16 cellular contexts compared by ENCODE assay signal in the genomic region with DNA sequence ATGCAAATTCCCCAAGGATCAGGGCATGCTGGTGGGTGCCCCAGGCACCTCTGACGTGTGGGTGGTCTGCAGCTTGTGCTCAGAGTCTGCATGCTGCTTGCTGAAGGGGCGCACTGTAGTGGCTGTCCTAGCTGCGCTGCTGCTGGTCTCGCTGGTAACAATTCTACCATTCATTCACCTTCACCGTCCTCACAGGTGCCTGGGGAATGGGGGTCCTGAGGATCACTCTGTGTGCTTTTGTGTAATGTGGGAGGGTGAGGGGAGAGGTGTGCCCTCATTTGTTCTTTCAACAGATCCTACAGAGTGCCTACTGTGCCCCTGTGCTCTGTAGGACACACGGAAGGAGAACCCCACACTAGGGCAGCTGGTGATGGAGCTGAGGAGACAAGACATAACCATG.
"Had no signal": no experiment of that assay in that cellular context is flagged by ENCODE, and none has a peak within 500 bp of the region (broad histone marks: within the 10 kb centered on the region; RNA-seq: fewer than 3 reads in every experiment).

No MANE protein-coding gene starts in this region.

- H3K4me3 ChIP-seq: lower lobe of right lung, neural progenitor cell, SK-N-MC, thyroid gland had no signal

- H3K4me1 ChIP-seq: parathyroid adenoma had no signal

- H3K4me1 Mint-ChIP-seq: activated CD4-positive, alpha-beta T cell treated with anti-CD3 and anti-CD28 coated beads, Interleukin-2, amount 10 ng/mL, durations not matched to agents 7 days and 5 days; stimulated activated effector memory CD8-positive, alpha-beta T cell treated with anti-CD3 and anti-CD28 coated beads, Interleukin-12 subunit alpha, Interleukin-12 subunit beta, amount 100 ng/mL, for 72 hours had no signal

- H3K9me3 ChIP-seq: lower lobe of right lung, thyroid gland had no signal

- H3K27ac Mint-ChIP-seq: activated CD4-positive, alpha-beta T cell treated with anti-CD3 and anti-CD28 coated beads, Interleukin-2, amount 10 ng/mL, durations not matched to agents 7 days and 5 days; activated naive CD8-positive, alpha-beta T cell; neural progenitor cell; stimulated activated effector memory CD8-positive, alpha-beta T cell treated with anti-CD3 and anti-CD28 coated beads, Interleukin-12 subunit alpha, Interleukin-12 subunit beta, amount 100 ng/mL, for 72 hours had no signal

- DNase-seq: activated CD4-positive, alpha-beta T cell treated with anti-CD3 and anti-CD28 coated beads, Interleukin-2, amount 10 ng/mL, durations not matched to agents 7 days and 5 days; activated effector memory CD4-positive, alpha-beta T cell treated with anti-CD3 and anti-CD28 coated beads, Interleukin-2, amount 50 U/mL, for 16 hours; activated T-cell treated with anti-CD3 and anti-CD28 coated beads, Interleukin-2, amount 50 U/mL, for 48 hours; amniotic stem cell; caudate nucleus; effector CD4-positive, alpha-beta T cell; foreskin fibroblast; glutamatergic neuron; lower lobe of right lung; retina; thyroid gland had no signal

- H3K36me3 ChIP-seq: lower lobe of right lung, neural progenitor cell, thyroid gland had no signal

- H3K9me3 Mint-ChIP-seq: activated CD4-positive, alpha-beta T cell treated with anti-CD3 and anti-CD28 coated beads, Interleukin-2, amount 10 ng/mL, durations not matched to agents 7 days and 5 days; stimulated activated effector memory CD8-positive, alpha-beta T cell treated with anti-CD3 and anti-CD28 coated beads, Interleukin-12 subunit alpha, Interleukin-12 subunit beta, amount 100 ng/mL, for 72 hours had no signal

- H3K36me3 Mint-ChIP-seq: activated naive CD8-positive, alpha-beta T cell; neural progenitor cell; stimulated activated effector memory CD8-positive, alpha-beta T cell treated with anti-CD3 and anti-CD28 coated beads, Interleukin-12 subunit alpha, Interleukin-12 subunit beta, amount 100 ng/mL, for 72 hours had no signal

- H3K27ac ChIP-seq: lower lobe of right lung, neural progenitor cell, parathyroid adenoma, SK-N-MC, thyroid gland had no signal

- ATAC-seq: lower lobe of right lung; stimulated activated effector memory CD8-positive, alpha-beta T cell treated with anti-CD3 and anti-CD28 coated beads, Interleukin-12 subunit alpha, Interleukin-12 subunit beta, amount 100 ng/mL, for 72 hours had no signal

- H3K4me3 Mint-ChIP-seq: activated CD4-positive, alpha-beta T cell treated with anti-CD3 and anti-CD28 coated beads, Interleukin-2, amount 10 ng/mL, durations not matched to agents 7 days and 5 days; activated naive CD8-positive, alpha-beta T cell; neural progenitor cell; stimulated activated effector memory CD8-positive, alpha-beta T cell treated with anti-CD3 and anti-CD28 coated beads, Interleukin-12 subunit alpha, Interleukin-12 subunit beta, amount 100 ng/mL, for 72 hours had no signal

- H3K27me3 ChIP-seq: thyroid gland had no signal
